In the genomic region with DNA sequence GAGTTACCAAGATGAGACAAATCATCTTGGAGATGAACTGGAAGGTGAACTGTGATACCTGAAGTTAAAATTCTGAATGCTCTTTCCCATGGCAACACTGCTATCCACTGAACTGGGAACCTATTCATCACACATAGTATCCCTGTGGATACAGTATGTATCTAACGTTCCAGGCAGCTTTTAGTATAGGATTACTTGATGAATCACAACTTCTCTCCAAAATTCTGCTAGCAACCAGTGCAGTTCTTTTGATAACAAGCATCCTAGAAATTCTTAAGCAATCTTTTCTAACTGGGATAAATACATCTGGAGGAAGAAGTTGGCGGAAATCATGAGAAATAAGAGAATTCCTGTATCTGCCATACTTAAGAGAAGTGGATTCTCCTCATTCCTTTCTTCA, we compare ENCODE assay signal across 24 cellular contexts.
A peak's percentile ranks its signal among the peaks of the same experiment; 100 is the strongest.
DNase-seq lines count a peak whose midpoint lies in the region; ATAC-seq and TF ChIP-seq lines count a peak whose summit lies in the region.
"Had no signal": no experiment of that assay in that cellular context is flagged by ENCODE, and none has a peak within 500 bp of the region (broad histone marks: within the 10 kb centered on the region; RNA-seq: fewer than 3 reads in every experiment).

No MANE protein-coding gene starts in this region.

- H3K27me3 Mint-ChIP-seq in GM23338 (ENCODE audit: insufficient read depth, low read depth, poor library complexity) (peaks cover 10% of the 10 kb centered on the region), progenitor cell of endocrine pancreas (no peaks in the 10 kb centered on the region)
- H3K27me3 Mint-ChIP-seq: activated CD8-positive, alpha-beta T cell treated with anti-CD3 and anti-CD28 coated beads for 36 hours had no signal

- TF ChIP-seq CTCF in GM23338 (conservative IDR thresholded peaks at IDR 0.05; ENCODE audit: low read depth in 2 of 2) (no peak), fibroblast of lung (conservative IDR thresholded peaks at IDR 0.05 in 1 of 2, IDR thresholded peaks at IDR 0.05 in 1 of 2; ENCODE audit: low read depth in 1 of 2, low read length in 2 of 2) (no peak), progenitor cell of endocrine pancreas (IDR thresholded peaks at IDR 0.05; ENCODE audit: unreplicated experiment) (no peak), RWPE1 (conservative IDR thresholded peaks at IDR 0.05; ENCODE audit: low read depth) (no peak)

- peaks cover 39% of the 10 kb centered on the region for H3K4me1 Mint-ChIP-seq in GM23338
- no peaks in the 10 kb centered on the region for H3K4me1 Mint-ChIP-seq in progenitor cell of endocrine pancreas (ENCODE audit: low read depth)
- H3K4me1 Mint-ChIP-seq: neural progenitor cell had no signal

- H3K36me3 Mint-ChIP-seq in GM23338 (ENCODE audit: low read depth) (peaks cover 45% of the 10 kb centered on the region), progenitor cell of endocrine pancreas (ENCODE audit: insufficient read depth) (peaks cover 18% of the 10 kb centered on the region)

- no peak overlapping the region for H3K9ac ChIP-seq in fibroblast of lung (ENCODE audit: insufficient read depth, low read length)
- H3K9ac ChIP-seq: neural progenitor cell had no signal

- H3K27ac Mint-ChIP-seq in GM23338, result 0 out of 2 replicates have a peak overlapping the region, but pooled peaks have one; percentile 70
- peak overlapping the region; percentile 77 for H3K27ac Mint-ChIP-seq in progenitor cell of endocrine pancreas
- H3K27ac Mint-ChIP-seq: activated CD8-positive, alpha-beta T cell treated with anti-CD3 and anti-CD28 coated beads for 36 hours; neural progenitor cell had no signal

- no peaks in the 10 kb centered on the region for H3F3A ChIP-seq in GM23338 (replicated peaks; ENCODE audit: low read depth)

- H3K9me3 ChIP-seq in fibroblast of lung (ENCODE audit: control insufficient read depth, insufficient read depth, low read depth, low read length), result no peaks in the 10 kb centered on the region
- H3K9me3 ChIP-seq: adrenal gland, mucosa of descending colon, psoas muscle, upper lobe of right lung had no signal

- H3K4me2 ChIP-seq in GM23338 (peak overlapping the region; percentile 51), fibroblast of lung (ENCODE audit: extremely low read depth, insufficient read depth, low read length) (no peak overlapping the region)
- H3K4me2 ChIP-seq: hepatocyte, neural progenitor cell had no signal

- CTCF ChIA-PET in RWPE1 (lab: Yijun Ruan, JAX), result no interaction called here

- H3K4me3 Mint-ChIP-seq in GM23338 (no peak overlapping the region; the same call in 2 of the 3 replicates), progenitor cell of endocrine pancreas (ENCODE audit: low read depth) (no peak overlapping the region)
- H3K4me3 Mint-ChIP-seq: activated CD8-positive, alpha-beta T cell treated with anti-CD3 and anti-CD28 coated beads for 36 hours; neural progenitor cell had no signal

- H3K36me3 ChIP-seq in GM23338 (ENCODE audit: insufficient read depth) (peaks cover 7% of the 10 kb centered on the region), fibroblast of lung (ENCODE audit: control insufficient read depth, insufficient read depth, low read length) (no peaks in the 10 kb centered on the region)
- H3K36me3 ChIP-seq: neural progenitor cell had no signal

- H3K27me3 ChIP-seq in GM23338 (ENCODE audit: insufficient read depth) (no peaks in the 10 kb centered on the region), fibroblast of lung (ENCODE audit: control insufficient read depth, insufficient read depth, low read length) (no peaks in the 10 kb centered on the region)
- H3K27me3 ChIP-seq: adrenal gland, hepatocyte, neural progenitor cell, upper lobe of right lung had no signal

- no peaks in the 10 kb centered on the region for H3K9me2 ChIP-seq in GM23338 (ENCODE audit: insufficient read depth)

- ATAC-seq in GM23338, result peak; percentile 62
- ATAC-seq in Right ventricle myocardium superior (ENCODE audit: poor library complexity), result no peak
- ATAC-seq: activated CD8-positive, alpha-beta T cell treated with anti-CD3 and anti-CD28 coated beads for 36 hours; mucosa of descending colon; psoas muscle; upper lobe of right lung had no signal

- in situ Hi-C loops in KBM-7 (cut with MboI; ENCODE audit: low pct_unique_long_range_greater_than_20kb, low sequenced_read_pairs), result no loop called here

- intact Hi-C loops in Right ventricle myocardium superior (cut with DNase I), result no loop called here

- POLR2A ChIA-PET in RWPE1 (lab: Yijun Ruan, JAX; ENCODE audit: low non-redundant PET), result no interaction called here

- H3K27ac ChIP-seq in GM23338 (ENCODE audit: low read depth), result no peak overlapping the region; the same call in 1 of the 2 replicates
- no peak overlapping the region for H3K27ac ChIP-seq in fibroblast of lung (ENCODE audit: insufficient read depth, low read length)
- H3K27ac ChIP-seq in RWPE1, result no peak overlapping the region
- H3K27ac ChIP-seq: adrenal gland, hepatocyte, neural progenitor cell, psoas muscle, upper lobe of right lung had no signal

- DNase-seq in GM23338 (ENCODE audit: low spot score) (peak; percentile 24), NCI-H69 (lab: John Stamatoyannopoulos, UW) (peak; percentile 24), fibroblast of lung (ENCODE audit: low read depth in 2 of 2) (peak; percentile 12 to 71), progenitor cell of endocrine pancreas (ENCODE audit: low spot score, unreplicated experiment) (no peak), Right ventricle myocardium superior (no peak), KBM-7 (no peak), RWPE1 (ENCODE audit: low spot score) (no peak)
- DNase-seq: activated CD8-positive, alpha-beta T cell treated with anti-CD3 and anti-CD28 coated beads for 36 hours; activated gamma-delta T cell treated with Interleukin-2 at 50 U/mL for 16 hours; activated T-cell treated with anti-CD3 and anti-CD28 coated beads for 4 hours; adrenal gland; cortex of kidney; DMS 273 treated with DMSO at 0.1 percent for 48 hours; foreskin melanocyte; GF-D8; mucosa of descending colon; NCI-H1417; NCI-H2107; NCI-H524 treated with DMSO at 0.1 percent for 48 hours; psoas muscle; substantia nigra; upper lobe of right lung had no signal

- H3K9me3 Mint-ChIP-seq in GM23338 (peaks cover 22% of the 10 kb centered on the region), progenitor cell of endocrine pancreas (ENCODE audit: low read depth) (peaks cover 10% of the 10 kb centered on the region)

- H4K20me1 ChIP-seq in GM23338 (replicated peaks; ENCODE audit: insufficient read depth) (peaks cover 34% of the 10 kb centered on the region; the same call in 1 of the 2 replicates), fibroblast of lung (ENCODE audit: control insufficient read depth, extremely low read depth, insufficient read depth, low read length) (no peaks in the 10 kb centered on the region)

- H3K79me2 ChIP-seq in GM23338 (replicated peaks; ENCODE audit: insufficient read depth) (peaks cover 100% of the 10 kb centered on the region), fibroblast of lung (ENCODE audit: control insufficient read depth, insufficient read depth, low read length) (no peaks in the 10 kb centered on the region)

- H3K4me3 ChIP-seq in GM23338 (no peak overlapping the region), fibroblast of lung (replicated peaks in 1 of 4; ENCODE audit: control extremely low read depth in 1 of 4, insufficient read depth in 1 of 4, low read depth in 3 of 4, low read length in 4 of 4) (no peak overlapping the region)
- H3K4me3 ChIP-seq: adrenal gland, hepatocyte, mucosa of descending colon, neural progenitor cell, psoas muscle, upper lobe of right lung had no signal

- H3K4me1 ChIP-seq in GM23338 (ENCODE audit: insufficient read depth), result peaks cover 39% of the 10 kb centered on the region
- no peaks in the 10 kb centered on the region for H3K4me1 ChIP-seq in fibroblast of lung (ENCODE audit: control insufficient read depth, extremely low read depth, insufficient read depth, low read length)
- H3K4me1 ChIP-seq: adrenal gland, neural progenitor cell, psoas muscle, upper lobe of right lung had no signal

- H2AFZ ChIP-seq in GM23338 (no peak overlapping the region), fibroblast of lung (ENCODE audit: low read length) (no peak overlapping the region)
- H2AFZ ChIP-seq: hepatocyte, neural progenitor cell had no signal

Comparison
In these comparisons a context has a peak if more than half of its experiments do, and no peak if none do; other contexts are left out.
1. DNase-seq: peak in GM23338 (single experiment), NCI-H69 (single experiment) and fibroblast of lung (2 of 2); none in progenitor cell of endocrine pancreas (single experiment), Right ventricle myocardium superior (single experiment), KBM-7 (single experiment) and RWPE1 (single experiment).